8 cellular contexts compared by ENCODE assay signal in the genomic region with DNA sequence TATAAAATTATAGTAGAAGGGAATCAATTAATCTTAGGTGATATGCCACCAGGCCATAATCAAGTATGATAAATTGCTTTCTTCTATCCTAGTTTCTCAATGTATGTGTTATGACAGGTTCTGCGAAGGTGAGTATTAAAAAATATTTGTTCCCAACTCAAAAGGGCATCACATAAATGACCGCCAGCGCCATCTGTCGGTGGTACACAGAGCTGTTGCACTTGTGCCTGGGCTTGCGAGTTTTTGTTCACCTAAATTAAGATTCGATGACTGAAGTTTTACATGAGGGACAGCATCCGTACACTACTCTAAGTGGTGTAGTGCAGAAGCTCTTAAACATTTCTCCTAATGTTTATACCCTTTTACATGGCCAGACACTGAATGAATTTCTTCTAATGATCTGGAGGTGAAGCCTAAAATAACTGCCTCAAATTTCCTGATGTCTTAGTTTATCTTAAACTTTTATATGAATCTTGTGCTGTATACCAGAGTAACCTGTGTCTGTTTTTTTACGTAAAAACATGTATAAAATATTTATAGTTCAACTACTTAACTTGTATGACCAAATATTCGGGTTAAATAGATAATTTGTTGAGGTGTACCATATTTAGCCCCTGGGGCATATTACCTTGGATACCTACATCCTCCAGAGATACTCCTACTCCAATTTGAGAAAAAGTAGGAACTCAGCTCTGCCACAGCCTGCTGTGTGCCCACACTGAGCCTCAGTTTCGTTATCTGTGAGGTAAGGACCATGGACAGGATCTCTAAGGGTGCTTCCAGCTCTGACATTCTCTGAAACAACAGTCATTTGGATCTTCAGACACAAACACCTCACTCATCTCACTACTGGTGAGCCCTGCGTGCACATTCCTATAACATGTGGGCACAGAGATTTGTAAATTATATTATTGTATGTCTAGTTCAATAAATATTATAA.
DNase-seq lines count a peak whose midpoint lies in the region; ATAC-seq, FAIRE-seq and TF ChIP-seq lines count a peak whose summit lies in the region.

No MANE protein-coding gene starts in this region.

- intact Hi-C loops in Caco-2 (cut with micrococcal nuclease; ENCODE audit: unreplicated experiment) (loop anchor here (1.0 kb wide), 2 partner anchors 104 to 234 kb away; no protein-coding TSS in a partner anchor), HepG2 (cut with micrococcal nuclease; ENCODE audit: unreplicated experiment) (loop anchor here (2.0 kb wide), 1 partner anchor 234 kb away; no protein-coding TSS in a partner anchor), posterior vena cava (cut with DNase I) (no loop called here)

- peaks cover 51% of the 10 kb centered on the region for H4K20me1 ChIP-seq in HepG2 (ENCODE audit: insufficient read depth, low read length)

- no peak overlapping the region for H3K4me3 Mint-ChIP-seq in Caco-2 (ENCODE audit: unreplicated experiment)

- H3K4me3 ChIP-seq in Caco-2 (ENCODE audit: low read depth, low read length) (no peak overlapping the region), HepG2 (replicated peaks in 1 of 3; ENCODE audit: insufficient read depth in 1 of 3, low read depth in 2 of 3, low read length in 3 of 3) (no peak overlapping the region)

- H2AFZ ChIP-seq in HepG2 (ENCODE audit: low read length): no peak overlapping the region

- in situ Hi-C loops in HepG2 (cut with HindIII; ENCODE audit: extremely low pct_ligation_motif_present, low pct_unique_long_range_greater_than_20kb): no loop called here

- H3K27ac ChIP-seq in caudate nucleus (ENCODE audit: low read depth, low read length): no peak overlapping the region
- H3K27ac ChIP-seq in HepG2 (ENCODE audit: extremely low read length, insufficient read depth, low read length): no peak overlapping the region

- H3K9me3 ChIP-seq in Caco-2 (no peaks in the 10 kb centered on the region), HepG2 (ENCODE audit: low read length) (no peaks in the 10 kb centered on the region)

- no peaks in the 10 kb centered on the region for H3K36me3 Mint-ChIP-seq in Caco-2 (ENCODE audit: insufficient read depth, unreplicated experiment)

- DNase-seq in Caco-2 (peak; percentile 38 to 57), GM19239 (ENCODE audit: insufficient read length, low spot score) (peak; percentile 5), NCI-H748 (lab: John Stamatoyannopoulos, UW; ENCODE audit: unreplicated experiment) (peak; percentile 62), caudate nucleus (lab: John Stamatoyannopoulos, UW) (peak in 50 of 61 donors; percentile 1 to 72 (median 20)), HepG2 (ENCODE audit: low spot score) (peak; percentile 25), urothelium cell line (ENCODE audit: low spot score) (peak; percentile 50), posterior vena cava (ENCODE audit: low spot score) (no peak)

- WGBS in HepG2 (ENCODE audit: low lambda C conversion rate): 69% methylated on average over 11 of the region's 11 CpGs

- TF ChIP-seq EP300 in HepG2 (IDR thresholded peaks at IDR 0.05; ENCODE audit: low read depth in 2 of 2, low read length in 2 of 2): no peak
- no peak for TF ChIP-seq EP300 in HepG2 (CRISPR knock-in tag; IDR thresholded peaks at IDR 0.05; ENCODE audit: borderline replicate concordance)

- no peak for TF ChIP-seq POLR2A in HepG2 (IDR thresholded peaks at IDR 0.05; ENCODE audit: insufficient read depth in 1 of 2, low read depth in 2 of 2, low read length in 2 of 2)

- no peaks in the 10 kb centered on the region for H3K27me3 ChIP-seq in Caco-2 (replicated peaks; ENCODE audit: control insufficient read depth, insufficient read depth, low read length)
- H3K27me3 ChIP-seq in HepG2 (ENCODE audit: control insufficient read depth in 1 of 2, insufficient read depth in 2 of 2, low read length in 2 of 2): no peaks in the 10 kb centered on the region

- BruUV-seq in Caco-2 (replicated peaks; lab: Mats Ljungman, UMichigan) (no TSS peak), HepG2 (replicated peaks; lab: Mats Ljungman, UMichigan) (no TSS peak)

- CTCF ChIA-PET in Caco-2 (lab: Charles Lee) (interaction anchor here (1.7 kb wide), 1 partner anchor 234 kb away, joined by 8 read pairs; no protein-coding TSS in a partner anchor), HepG2 (lab: Yijun Ruan, JAX; ENCODE audit: low intra/inter-chr PET ratio, low total read pairs) (no interaction called here)

- H3K36me3 ChIP-seq in Caco-2 (ENCODE audit: control insufficient read depth, insufficient read depth, low read length) (no peaks in the 10 kb centered on the region), HepG2 (replicated peaks in 1 of 2; ENCODE audit: control insufficient read depth in 1 of 2, insufficient read depth in 2 of 2, low read length in 2 of 2) (no peaks in the 10 kb centered on the region)

- no peaks in the 10 kb centered on the region for H3K4me1 Mint-ChIP-seq in Caco-2 (ENCODE audit: low read depth, unreplicated experiment)

- H3K9me3 Mint-ChIP-seq in Caco-2 (ENCODE audit: unreplicated experiment): no peaks in the 10 kb centered on the region

- POLR2A ChIA-PET in Caco-2 (lab: Charles Lee) (no interaction called here), HepG2 (lab: Yijun Ruan, JAX) (no interaction called here)

- TF ChIP-seq CTCF in Caco-2 (IDR thresholded peaks at IDR 0.05; ENCODE audit: insufficient read depth in 1 of 2, low read depth in 1 of 2, low read length in 1 of 2, severe bottlenecking in 1 of 2, unreplicated experiment in 1 of 2) (peak; percentile 65 to 66), HepG2 (CRISPR knock-in tag; IDR thresholded peaks at IDR 0.05) (peak; percentile 66)

- TF ChIP-seq RAD21 in HepG2 (CRISPR knock-in tag; IDR thresholded peaks at IDR 0.05): 0 out of 2 replicates have a peak, but pooled peaks have one; percentile 17

- no peak overlapping the region for H3K27ac Mint-ChIP-seq in Caco-2 (ENCODE audit: unreplicated experiment)

- peak; percentile 44; the same call in 1 of the 3 replicates for ATAC-seq in HepG2
- ATAC-seq in HG03280 (IDR thresholded peaks at IDR 0.05; ENCODE audit: unreplicated experiment): no peak

- peak; percentile 64 for FAIRE-seq in GM19239 (lab: Jason Lieb, UNC)
- FAIRE-seq in HepG2 (lab: Jason Lieb, UNC): no peak
- no peak for FAIRE-seq in urothelium cell line (lab: Jason Lieb, UNC)

- H3K4me1 ChIP-seq in Caco-2 (no peaks in the 10 kb centered on the region; the same call in 1 of the 2 replicates), HepG2 (ENCODE audit: insufficient read depth, low read length) (peaks cover 41% of the 10 kb centered on the region)

- H3K79me2 ChIP-seq in HepG2 (ENCODE audit: insufficient read depth, low read length): peaks cover 20% of the 10 kb centered on the region

- no peak overlapping the region for H3K9ac ChIP-seq in HepG2 (ENCODE audit: insufficient read depth, low read depth, low read length)

- H3K27me3 Mint-ChIP-seq in Caco-2 (ENCODE audit: insufficient read depth, unreplicated experiment): no peaks in the 10 kb centered on the region

- no peak overlapping the region for H3K4me2 ChIP-seq in HepG2 (ENCODE audit: low read depth, low read length)

TF ChIP-seq in HepG2, 621 proteins besides CTCF, POLR2A, EP300 and RAD21 (continues in another document):
- TF ChIP-seq FOXA1 (IDR thresholded peaks at IDR 0.05) (no peak), FOXA1 (CRISPR knock-in tag; IDR thresholded peaks at IDR 0.05) (0 out of 2 replicates have a peak, but pooled peaks have one; percentile 11), ARID3A (IDR thresholded peaks at IDR 0.05; ENCODE audit: low read depth, low read length) (peak; percentile 36; the same call in 1 of the 2 replicates), PHF5A (CRISPR knock-in tag; IDR thresholded peaks at IDR 0.05; ENCODE audit: low read depth, unreplicated experiment) (no peak), DNMT1 (CRISPR knock-in tag; IDR thresholded peaks at IDR 0.05) (no peak)

Comparison
In these comparisons a context has a peak if more than half of its experiments do, and no peak if none do; other contexts are left out.
1. intact Hi-C loops: an anchor here in Caco-2 (1.0 kb wide) and HepG2 (2.0 kb wide); none called in posterior vena cava.